8 cellular contexts compared by ENCODE assay signal in the genomic region with DNA sequence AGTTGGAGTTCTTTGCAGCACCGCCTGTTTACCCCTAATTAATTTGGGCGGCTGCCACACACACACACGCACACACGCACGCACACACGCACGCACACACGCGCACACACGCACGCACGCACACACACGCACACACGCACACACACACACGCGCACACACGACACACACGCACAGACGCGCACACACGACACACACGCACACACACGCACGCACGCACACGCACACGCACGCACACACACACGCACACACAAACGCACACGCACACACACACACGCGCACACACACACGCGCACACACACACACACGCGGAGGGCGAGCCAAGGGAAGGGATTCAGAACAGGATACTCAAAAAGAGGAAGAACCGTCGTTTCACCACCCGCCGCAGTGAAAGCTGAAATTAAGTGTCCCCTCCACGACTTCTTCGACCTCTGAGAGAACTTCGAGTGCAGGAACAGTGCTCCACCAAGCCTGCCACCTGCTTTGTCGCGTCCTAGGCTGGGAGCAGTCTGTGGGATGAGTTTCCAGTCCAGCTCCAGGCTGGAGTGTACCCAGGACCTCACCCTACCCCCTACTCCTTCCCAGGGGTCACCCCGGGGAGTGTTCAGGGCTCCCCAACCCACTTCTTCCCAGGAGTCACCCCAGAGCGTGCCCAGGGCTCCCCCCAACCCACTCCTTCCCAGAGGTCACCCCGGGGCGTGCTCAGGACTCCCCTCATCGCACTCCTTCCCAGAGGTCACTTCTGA. TPM values are rescaled to one million over a fixed set of nuclear protein-coding genes. Genes with fewer than 3 reads are reported as not detected.
DNase-seq lines count a peak whose midpoint lies in the region; ATAC-seq and TF ChIP-seq lines count a peak whose summit lies in the region.

No MANE protein-coding gene starts in this region.

- H3K9me3 ChIP-seq in gastrocnemius medialis = no peaks in the 10 kb centered on the region

- peaks cover 5% of the 10 kb centered on the region for H3K36me3 Mint-ChIP-seq in activated naive CD8-positive, alpha-beta T cell treated with anti-CD3 and anti-CD28 coated beads, Interleukin-2, amount 10 ng/mL, durations not matched to agents 7 days and 5 days

- H3K4me1 ChIP-seq in gastrocnemius medialis = peaks cover 0 to 18% of the 10 kb centered on the region in 2 donors

- no peaks in the 10 kb centered on the region for H3K27me3 ChIP-seq in gastrocnemius medialis

- peak overlapping the region; percentile 39 for H3K27ac Mint-ChIP-seq in activated naive CD8-positive, alpha-beta T cell treated with anti-CD3 and anti-CD28 coated beads, Interleukin-2, amount 10 ng/mL, durations not matched to agents 7 days and 5 days

- peak overlapping the region; percentile 92 for H3K4me3 Mint-ChIP-seq in activated naive CD8-positive, alpha-beta T cell treated with anti-CD3 and anti-CD28 coated beads, Interleukin-2, amount 10 ng/mL, durations not matched to agents 7 days and 5 days

- TF ChIP-seq POLR2A in gastrocnemius medialis (IDR thresholded peaks at IDR 0.05) = no peak

- peak overlapping the region in 2 of 4 donors; percentile 35 to 78 for H3K27ac ChIP-seq in gastrocnemius medialis

- ATAC-seq in activated naive CD8-positive, alpha-beta T cell treated with anti-CD3 and anti-CD28 coated beads, Interleukin-2, amount 10 ng/mL, durations not matched to agents 7 days and 5 days (ENCODE audit: low read depth) = no peak
- no peak for ATAC-seq in gastrocnemius medialis
- ATAC-seq in HG02973 (IDR thresholded peaks at IDR 0.05; ENCODE audit: unreplicated experiment) = no peak
- no peak for ATAC-seq in HG03045 (IDR thresholded peaks at IDR 0.05; ENCODE audit: unreplicated experiment)
- no peak for ATAC-seq in GM18861 (IDR thresholded peaks at IDR 0.05; ENCODE audit: unreplicated experiment)

- no peak for TF ChIP-seq CTCF in gastrocnemius medialis (IDR thresholded peaks at IDR 0.05 in 4 of 5, conservative IDR thresholded peaks at IDR 0.05 in 1 of 5)

- intact Hi-C loops in gastrocnemius medialis (cut with DNase I; ENCODE audit: low total_unique reads) = loop anchor here (10.0 kb wide), 1 partner anchor 170 kb away; no protein-coding TSS in a partner anchor

- in situ Hi-C loops in gastrocnemius medialis (cut with MboI; ENCODE audit: low sequenced_read_pairs in 4 of 4) = no loop called here

- no peaks in the 10 kb centered on the region for H3K36me3 ChIP-seq in gastrocnemius medialis

- peaks cover 54% of the 10 kb centered on the region for H3K4me1 Mint-ChIP-seq in activated naive CD8-positive, alpha-beta T cell treated with anti-CD3 and anti-CD28 coated beads, Interleukin-2, amount 10 ng/mL, durations not matched to agents 7 days and 5 days

- POLR2A ChIA-PET in activated naive CD8-positive, alpha-beta T cell treated with anti-CD3 and anti-CD28 coated beads, Interleukin-2, amount 10 ng/mL, durations not matched to agents 7 days and 5 days (lab: Charles Lee) = interaction anchor here (0.8 to 2.6 kb wide), 5 partner anchors 11 to 48 kb away, joined by 3 to 22 read pairs (median 4); a partner anchor contains a TSS

- H3K9me3 Mint-ChIP-seq in activated naive CD8-positive, alpha-beta T cell treated with anti-CD3 and anti-CD28 coated beads, Interleukin-2, amount 10 ng/mL, durations not matched to agents 7 days and 5 days = no peaks in the 10 kb centered on the region

- peak; percentile 90 for DNase-seq in NOMO-1 treated with DMSO at 0.1 percent for 48 hours (lab: John Stamatoyannopoulos, UW; ENCODE audit: unreplicated experiment)
- no peak for DNase-seq in activated naive CD8-positive, alpha-beta T cell treated with anti-CD3 and anti-CD28 coated beads, Interleukin-2, amount 10 ng/mL, durations not matched to agents 7 days and 5 days
- peak; percentile 30 for DNase-seq in hepatic stellate cell (ENCODE audit: low spot score)
- no peak for DNase-seq in gastrocnemius medialis

- H3K4me3 ChIP-seq in GM08714 (ENCODE audit: low read length) (peak overlapping the region; percentile 85), gastrocnemius medialis (peak overlapping the region; percentile 88 to 99 (median 92))

- no peaks in the 10 kb centered on the region for H3K27me3 Mint-ChIP-seq in activated naive CD8-positive, alpha-beta T cell treated with anti-CD3 and anti-CD28 coated beads, Interleukin-2, amount 10 ng/mL, durations not matched to agents 7 days and 5 days

RNA-seq across cellular contexts. Expression of a gene that starts 1.1 kb away (rescaled TPM):
- total RNA-seq in activated naive CD8-positive, alpha-beta T cell treated with anti-CD3 and anti-CD28 coated beads, Interleukin-2, amount 10 ng/mL, durations not matched to agents 7 days and 5 days = 10 to 100 TPM; 69.2 to 73.1 TPM
- total RNA-seq in gastrocnemius medialis = 1 to 10 TPM; 4.9 to 9.6 (median 6.5) TPM

RNA-seq across cellular contexts. Expression of a gene that starts 43.9 kb away (rescaled TPM):
- total RNA-seq in activated naive CD8-positive, alpha-beta T cell treated with anti-CD3 and anti-CD28 coated beads, Interleukin-2, amount 10 ng/mL, durations not matched to agents 7 days and 5 days = 10 to 100 TPM; 23.3 to 26.3 TPM
- 1 to 10 TPM; 4.4 to 8.3 (median 5.9) TPM for total RNA-seq in gastrocnemius medialis

Comparison
In these comparisons a context has a peak if more than half of its experiments do, and no peak if none do; other contexts are left out.
1. DNase-seq: peak in NOMO-1 treated with DMSO at 0.1 percent for 48 hours (single experiment) and hepatic stellate cell (single experiment); none in activated naive CD8-positive, alpha-beta T cell treated with anti-CD3 and anti-CD28 coated beads, Interleukin-2, amount 10 ng/mL, durations not matched to agents 7 days and 5 days (single experiment) and gastrocnemius medialis (0 of 2).
2. RNA of a gene that starts 1.1 kb away (total RNA-seq): 69.2 to 73.1 TPM in activated naive CD8-positive, alpha-beta T cell treated with anti-CD3 and anti-CD28 coated beads, Interleukin-2, amount 10 ng/mL, durations not matched to agents 7 days and 5 days; 4.9 to 9.6 TPM in gastrocnemius medialis; every median in the first group is over 4 times any median in the second.